Comparison of ENCODE assay signal across 2 cellular contexts in the genomic region with DNA sequence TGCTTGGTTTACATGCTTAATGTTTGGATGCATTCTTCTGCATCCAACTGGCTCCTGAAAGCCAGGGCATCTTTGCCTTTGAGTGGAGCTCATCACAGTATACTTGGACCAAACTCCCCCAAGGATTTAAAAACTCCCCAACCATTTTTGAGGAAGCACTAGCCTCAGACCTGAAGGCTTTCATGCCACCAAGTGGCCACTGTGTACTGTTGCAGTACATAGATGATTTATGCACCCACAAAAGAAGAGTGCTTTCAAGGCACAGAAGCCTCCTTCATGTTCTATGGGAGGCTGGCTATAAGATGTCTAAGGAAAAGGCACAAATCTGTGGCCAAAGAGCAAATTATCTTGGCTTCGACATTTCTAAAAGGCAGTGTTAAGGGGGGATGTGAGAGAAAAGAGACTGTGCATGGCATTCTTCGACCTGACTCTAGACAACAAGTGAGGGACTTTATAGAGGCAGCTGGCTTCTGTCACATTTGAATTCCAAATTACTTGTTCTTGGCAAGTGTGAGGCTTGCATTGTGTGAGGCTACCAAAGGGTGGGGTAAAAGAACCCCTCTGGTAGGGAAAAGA.
TF ChIP-seq lines count a peak whose summit lies in the region.

No MANE protein-coding gene starts in this region.

TF ChIP-seq in GM23338, 12 proteins besides CTCF, POLR2A, EP300 and RAD21 (continued from another document):
- TF ChIP-seq EZH2 (IDR thresholded peaks at IDR 0.05; ENCODE audit: low read depth, unreplicated experiment): no peak
- TF ChIP-seq, protein P1, sequence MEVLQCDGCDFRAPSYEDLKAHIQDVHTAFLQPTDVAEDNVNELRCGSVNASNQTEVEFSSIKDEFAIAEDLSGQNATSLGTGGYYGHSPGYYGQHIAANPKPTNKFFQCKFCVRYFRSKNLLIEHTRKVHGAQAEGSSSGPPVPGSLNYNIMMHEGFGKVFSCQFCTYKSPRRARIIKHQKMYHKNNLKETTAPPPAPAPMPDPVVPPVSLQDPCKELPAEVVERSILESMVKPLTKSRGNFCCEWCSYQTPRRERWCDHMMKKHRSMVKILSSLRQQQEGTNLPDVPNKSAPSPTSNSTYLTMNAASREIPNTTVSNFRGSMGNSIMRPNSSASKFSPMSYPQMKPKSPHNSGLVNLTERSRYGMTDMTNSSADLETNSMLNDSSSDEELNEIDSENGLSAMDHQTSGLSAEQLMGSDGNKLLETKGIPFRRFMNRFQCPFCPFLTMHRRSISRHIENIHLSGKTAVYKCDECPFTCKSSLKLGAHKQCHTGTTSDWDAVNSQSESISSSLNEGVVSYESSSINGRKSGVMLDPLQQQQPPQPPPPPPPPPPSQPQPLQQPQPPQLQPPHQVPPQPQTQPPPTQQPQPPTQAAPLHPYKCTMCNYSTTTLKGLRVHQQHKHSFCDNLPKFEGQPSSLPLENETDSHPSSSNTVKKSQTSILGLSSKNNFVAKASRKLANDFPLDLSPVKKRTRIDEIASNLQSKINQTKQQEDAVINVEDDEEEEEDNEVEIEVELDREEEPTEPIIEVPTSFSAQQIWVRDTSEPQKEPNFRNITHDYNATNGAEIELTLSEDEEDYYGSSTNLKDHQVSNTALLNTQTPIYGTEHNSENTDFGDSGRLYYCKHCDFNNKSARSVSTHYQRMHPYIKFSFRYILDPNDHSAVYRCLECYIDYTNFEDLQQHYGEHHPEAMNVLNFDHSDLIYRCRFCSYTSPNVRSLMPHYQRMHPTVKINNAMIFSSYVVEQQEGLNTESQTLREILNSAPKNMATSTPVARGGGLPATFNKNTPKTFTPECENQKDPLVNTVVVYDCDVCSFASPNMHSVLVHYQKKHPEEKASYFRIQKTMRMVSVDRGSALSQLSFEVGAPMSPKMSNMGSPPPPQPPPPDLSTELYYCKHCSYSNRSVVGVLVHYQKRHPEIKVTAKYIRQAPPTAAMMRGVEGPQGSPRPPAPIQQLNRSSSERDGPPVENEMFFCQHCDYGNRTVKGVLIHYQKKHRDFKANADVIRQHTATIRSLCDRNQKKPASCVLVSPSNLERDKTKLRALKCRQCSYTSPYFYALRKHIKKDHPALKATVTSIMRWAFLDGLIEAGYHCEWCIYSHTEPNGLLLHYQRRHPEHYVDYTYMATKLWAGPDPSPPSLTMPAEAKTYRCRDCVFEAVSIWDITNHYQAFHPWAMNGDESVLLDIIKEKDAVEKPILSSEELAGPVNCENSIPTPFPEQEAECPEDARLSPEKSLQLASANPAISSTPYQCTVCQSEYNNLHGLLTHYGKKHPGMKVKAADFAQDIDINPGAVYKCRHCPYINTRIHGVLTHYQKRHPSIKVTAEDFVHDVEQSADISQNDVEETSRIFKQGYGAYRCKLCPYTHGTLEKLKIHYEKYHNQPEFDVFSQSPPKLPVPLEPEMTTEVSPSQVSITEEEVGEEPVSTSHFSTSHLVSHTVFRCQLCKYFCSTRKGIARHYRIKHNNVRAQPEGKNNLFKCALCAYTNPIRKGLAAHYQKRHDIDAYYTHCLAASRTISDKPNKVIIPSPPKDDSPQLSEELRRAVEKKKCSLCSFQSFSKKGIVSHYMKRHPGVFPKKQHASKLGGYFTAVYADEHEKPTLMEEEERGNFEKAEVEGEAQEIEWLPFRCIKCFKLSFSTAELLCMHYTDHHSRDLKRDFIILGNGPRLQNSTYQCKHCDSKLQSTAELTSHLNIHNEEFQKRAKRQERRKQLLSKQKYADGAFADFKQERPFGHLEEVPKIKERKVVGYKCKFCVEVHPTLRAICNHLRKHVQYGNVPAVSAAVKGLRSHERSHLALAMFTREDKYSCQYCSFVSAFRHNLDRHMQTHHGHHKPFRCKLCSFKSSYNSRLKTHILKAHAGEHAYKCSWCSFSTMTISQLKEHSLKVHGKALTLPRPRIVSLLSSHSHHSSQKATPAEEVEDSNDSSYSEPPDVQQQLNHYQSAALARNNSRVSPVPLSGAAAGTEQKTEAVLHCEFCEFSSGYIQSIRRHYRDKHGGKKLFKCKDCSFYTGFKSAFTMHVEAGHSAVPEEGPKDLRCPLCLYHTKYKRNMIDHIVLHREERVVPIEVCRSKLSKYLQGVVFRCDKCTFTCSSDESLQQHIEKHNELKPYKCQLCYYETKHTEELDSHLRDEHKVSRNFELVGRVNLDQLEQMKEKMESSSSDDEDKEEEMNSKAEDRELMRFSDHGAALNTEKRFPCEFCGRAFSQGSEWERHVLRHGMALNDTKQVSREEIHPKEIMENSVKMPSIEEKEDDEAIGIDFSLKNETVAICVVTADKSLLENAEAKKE (CRISPR knock-in tag; IDR thresholded peaks at IDR 0.05): no peak
- TF ChIP-seq, protein P2, sequence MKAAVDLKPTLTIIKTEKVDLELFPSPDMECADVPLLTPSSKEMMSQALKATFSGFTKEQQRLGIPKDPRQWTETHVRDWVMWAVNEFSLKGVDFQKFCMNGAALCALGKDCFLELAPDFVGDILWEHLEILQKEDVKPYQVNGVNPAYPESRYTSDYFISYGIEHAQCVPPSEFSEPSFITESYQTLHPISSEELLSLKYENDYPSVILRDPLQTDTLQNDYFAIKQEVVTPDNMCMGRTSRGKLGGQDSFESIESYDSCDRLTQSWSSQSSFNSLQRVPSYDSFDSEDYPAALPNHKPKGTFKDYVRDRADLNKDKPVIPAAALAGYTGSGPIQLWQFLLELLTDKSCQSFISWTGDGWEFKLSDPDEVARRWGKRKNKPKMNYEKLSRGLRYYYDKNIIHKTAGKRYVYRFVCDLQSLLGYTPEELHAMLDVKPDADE (IDR thresholded peaks at IDR 0.05): no peak
- no peak for TF ChIP-seq ZNF114 (CRISPR knock-in tag; IDR thresholded peaks at IDR 0.05)
- TF ChIP-seq ZNF331 (CRISPR knock-in tag; IDR thresholded peaks at IDR 0.05; ENCODE audit: low read depth): no peak
- TF ChIP-seq POLR2AphosphoS5 (IDR thresholded peaks at IDR 0.05; ENCODE audit: low read depth): no peak

TF ChIP-seq in WTC11, 78 proteins besides CTCF, POLR2A, EP300 and RAD21 (continued from another document):
- TF ChIP-seq, protein P3, sequence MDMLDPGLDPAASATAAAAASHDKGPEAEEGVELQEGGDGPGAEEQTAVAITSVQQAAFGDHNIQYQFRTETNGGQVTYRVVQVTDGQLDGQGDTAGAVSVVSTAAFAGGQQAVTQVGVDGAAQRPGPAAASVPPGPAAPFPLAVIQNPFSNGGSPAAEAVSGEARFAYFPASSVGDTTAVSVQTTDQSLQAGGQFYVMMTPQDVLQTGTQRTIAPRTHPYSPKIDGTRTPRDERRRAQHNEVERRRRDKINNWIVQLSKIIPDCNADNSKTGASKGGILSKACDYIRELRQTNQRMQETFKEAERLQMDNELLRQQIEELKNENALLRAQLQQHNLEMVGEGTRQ (CRISPR knock-in tag; IDR thresholded peaks at IDR 0.05): no peak
- no peak for TF ChIP-seq NR1H2 (CRISPR knock-in tag; IDR thresholded peaks at IDR 0.05)
- TF ChIP-seq NFATC4 (CRISPR knock-in tag; IDR thresholded peaks at IDR 0.05): no peak
- no peak for TF ChIP-seq EMX1 (CRISPR knock-in tag; IDR thresholded peaks at IDR 0.05)
- TF ChIP-seq, protein P4, sequence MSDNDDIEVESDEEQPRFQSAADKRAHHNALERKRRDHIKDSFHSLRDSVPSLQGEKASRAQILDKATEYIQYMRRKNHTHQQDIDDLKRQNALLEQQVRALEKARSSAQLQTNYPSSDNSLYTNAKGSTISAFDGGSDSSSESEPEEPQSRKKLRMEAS (CRISPR knock-in tag; IDR thresholded peaks at IDR 0.05): no peak
- TF ChIP-seq, protein P5, sequence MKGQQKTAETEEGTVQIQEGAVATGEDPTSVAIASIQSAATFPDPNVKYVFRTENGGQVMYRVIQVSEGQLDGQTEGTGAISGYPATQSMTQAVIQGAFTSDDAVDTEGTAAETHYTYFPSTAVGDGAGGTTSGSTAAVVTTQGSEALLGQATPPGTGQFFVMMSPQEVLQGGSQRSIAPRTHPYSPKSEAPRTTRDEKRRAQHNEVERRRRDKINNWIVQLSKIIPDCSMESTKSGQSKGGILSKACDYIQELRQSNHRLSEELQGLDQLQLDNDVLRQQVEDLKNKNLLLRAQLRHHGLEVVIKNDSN (CRISPR knock-in tag; IDR thresholded peaks at IDR 0.05): no peak
